Comparison of ENCODE assay signal across 12 cellular contexts in the genomic region with DNA sequence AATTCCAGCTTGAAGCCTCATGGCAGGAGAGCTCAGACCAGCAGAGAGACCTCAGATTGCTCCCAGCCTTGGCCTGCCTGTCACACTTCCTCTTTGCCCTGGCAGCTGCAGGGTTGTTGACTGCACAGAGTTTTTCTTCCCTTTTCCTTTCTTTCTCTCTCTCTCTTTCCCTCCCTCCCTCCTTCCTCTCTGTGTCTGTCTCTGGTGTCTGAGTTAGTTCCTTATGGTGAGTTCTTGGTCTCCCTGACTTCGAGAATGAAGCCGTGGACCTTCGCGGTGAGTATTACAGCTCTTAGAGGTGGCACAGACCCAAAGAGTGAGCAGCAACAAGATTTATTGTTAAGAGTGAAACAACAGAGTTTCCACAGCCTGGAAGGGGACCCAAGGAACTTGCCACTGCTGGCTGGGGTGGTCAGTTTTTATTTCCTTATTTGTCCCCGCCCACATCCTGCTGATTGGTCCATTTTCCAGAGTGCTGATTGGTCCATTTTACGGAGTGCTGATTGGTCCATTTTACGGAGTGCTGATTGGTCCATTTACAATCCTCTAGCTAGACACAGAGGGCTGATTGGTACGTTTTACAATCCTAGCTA.
A peak's percentile ranks its signal among the peaks of the same experiment; 100 is the strongest.
DNase-seq lines count a peak whose midpoint lies in the region; ATAC-seq and TF ChIP-seq lines count a peak whose summit lies in the region.
"Had no signal": no experiment of that assay in that cellular context is flagged by ENCODE, and none has a peak within 500 bp of the region (broad histone marks: within the 10 kb centered on the region; RNA-seq: fewer than 3 reads in every experiment).

No MANE protein-coding gene starts in this region.

- H3K4me1 Mint-ChIP-seq in activated CD8-positive, alpha-beta T cell treated with anti-CD3 and anti-CD28 coated beads, Interleukin-2, amount 10 ng/mL, durations not matched to agents 7 days and 5 days (ENCODE audit: low read depth), result peaks cover 34% of the 10 kb centered on the region

- no peaks in the 10 kb centered on the region for H3K27me3 Mint-ChIP-seq in activated CD8-positive, alpha-beta T cell treated with anti-CD3 and anti-CD28 coated beads, Interleukin-2, amount 10 ng/mL, durations not matched to agents 7 days and 5 days (ENCODE audit: low read depth)

- H3K9me3 ChIP-seq in left lung (peaks cover 0 to 5% of the 10 kb centered on the region in 2 donors), upper lobe of left lung (no peaks in the 10 kb centered on the region)

- peak; percentile 54 for DNase-seq in activated CD8-positive, alpha-beta memory T cell treated with anti-CD3 and anti-CD28 coated beads for 24 hours
- DNase-seq in activated CD8-positive, alpha-beta memory T cell treated with anti-CD3 and anti-CD28 coated beads, Interleukin-2, amount 50 U/mL, for 4 hours, result no peak
- DNase-seq in activated CD8-positive, alpha-beta T cell treated with anti-CD3 and anti-CD28 coated beads, Interleukin-2, amount 10 ng/mL, durations not matched to agents 7 days and 5 days, result peak; percentile 27
- DNase-seq in left lung (peak in 1 of 2 donors; percentile 77), upper lobe of left lung (peak in 1 of 2 donors; percentile 67), cerebellar cortex (ENCODE audit: low spot score) (no peak), NCI-H1930 (lab: John Stamatoyannopoulos, UW) (no peak)
- DNase-seq: dermis blood vessel endothelial cell, NCI-H146, posterior cingulate gyrus had no signal

- intact Hi-C loops in left lung (cut with DNase I), result loop anchor here in 1 of 2 donors (10.0 kb wide), 1 partner anchor 895 kb away; no protein-coding TSS in a partner anchor

- no peak overlapping the region for H3K27ac Mint-ChIP-seq in activated CD8-positive, alpha-beta T cell treated with anti-CD3 and anti-CD28 coated beads, Interleukin-2, amount 10 ng/mL, durations not matched to agents 7 days and 5 days

- H3K4me1 ChIP-seq in left lung (peaks cover 10 to 21% of the 10 kb centered on the region in 2 donors), upper lobe of left lung (peaks cover 6 to 17% (median 8%) of the 10 kb centered on the region in 4 donors)

- TF ChIP-seq EP300 in upper lobe of left lung (IDR thresholded peaks at IDR 0.05), result no peak

- ATAC-seq in activated CD8-positive, alpha-beta T cell treated with anti-CD3 and anti-CD28 coated beads, Interleukin-2, amount 10 ng/mL, durations not matched to agents 7 days and 5 days, result no peak
- peak; percentile 3 for ATAC-seq in left lung
- peak in 1 of 2 donors; percentile 25 for ATAC-seq in upper lobe of left lung (ENCODE audit: low FRiP score in 2 of 2)
- ATAC-seq in GM18505 (IDR thresholded peaks at IDR 0.05; ENCODE audit: unreplicated experiment), result no peak

- H3K4me3 Mint-ChIP-seq in activated CD8-positive, alpha-beta T cell treated with anti-CD3 and anti-CD28 coated beads, Interleukin-2, amount 10 ng/mL, durations not matched to agents 7 days and 5 days, result no peak overlapping the region

- H3K4me3 ChIP-seq in left lung (no peak overlapping the region), upper lobe of left lung (no peak overlapping the region)
- H3K4me3 ChIP-seq: SK-N-MC had no signal

- POLR2A ChIA-PET in activated CD8-positive, alpha-beta T cell treated with anti-CD3 and anti-CD28 coated beads, Interleukin-2, amount 10 ng/mL, durations not matched to agents 7 days and 5 days (lab: Charles Lee), result no interaction called here

- WGBS in upper lobe of left lung, 2 donors, result 66 to 74% methylated on average over 8 of the region's 8 CpGs

- peak in 1 of 4 donors; percentile 49 for TF ChIP-seq POLR2A in upper lobe of left lung (IDR thresholded peaks at IDR 0.05)
- no peak for TF ChIP-seq POLR2A in GM18505 (IDR thresholded peaks at IDR 0.05; ENCODE audit: borderline replicate concordance, extremely low read depth, insufficient read depth, insufficient read length)

- CTCF ChIA-PET in activated CD8-positive, alpha-beta T cell treated with anti-CD3 and anti-CD28 coated beads, Interleukin-2, amount 10 ng/mL, durations not matched to agents 7 days and 5 days (lab: Charles Lee), result interaction anchor here (0.8 kb wide), 1 partner anchor 253 kb away, joined by 3 read pairs; no protein-coding TSS in a partner anchor

- TF ChIP-seq CTCF in left lung (IDR thresholded peaks at IDR 0.05) (no peak), upper lobe of left lung (IDR thresholded peaks at IDR 0.05) (no peak)

- H3K27ac ChIP-seq in left lung (peak overlapping the region; percentile 15 to 70), upper lobe of left lung (peak overlapping the region; percentile 24 to 66 (median 56))
- H3K27ac ChIP-seq: SK-N-MC had no signal

- H3K36me3 ChIP-seq in left lung (no peaks in the 10 kb centered on the region), upper lobe of left lung (no peaks in the 10 kb centered on the region)

- peaks cover 5% of the 10 kb centered on the region for H3K9me3 Mint-ChIP-seq in activated CD8-positive, alpha-beta T cell treated with anti-CD3 and anti-CD28 coated beads, Interleukin-2, amount 10 ng/mL, durations not matched to agents 7 days and 5 days (ENCODE audit: insufficient read depth)

- H3K27me3 ChIP-seq in left lung (no peaks in the 10 kb centered on the region), upper lobe of left lung (no peaks in the 10 kb centered on the region)

- peaks cover 2% of the 10 kb centered on the region for H3K36me3 Mint-ChIP-seq in activated CD8-positive, alpha-beta T cell treated with anti-CD3 and anti-CD28 coated beads, Interleukin-2, amount 10 ng/mL, durations not matched to agents 7 days and 5 days (ENCODE audit: low read depth)

Comparison
In these comparisons a context has a peak if more than half of its experiments do, and no peak if none do; other contexts are left out.
1. DNase-seq: peak in activated CD8-positive, alpha-beta memory T cell treated with anti-CD3 and anti-CD28 coated beads for 24 hours (single experiment) and activated CD8-positive, alpha-beta T cell treated with anti-CD3 and anti-CD28 coated beads, Interleukin-2, amount 10 ng/mL, durations not matched to agents 7 days and 5 days (single experiment); none in activated CD8-positive, alpha-beta memory T cell treated with anti-CD3 and anti-CD28 coated beads, Interleukin-2, amount 50 U/mL, for 4 hours (single experiment), cerebellar cortex (single experiment) and NCI-H1930 (0 of 2).